Comparison of ENCODE assay signal across 7 cellular contexts in genomic region chr11:78086521-78087074, GRCh38. TPM values are rescaled to one million over a fixed set of nuclear protein-coding genes. Genes with fewer than 3 reads are reported as not detected.
"Had no signal": no experiment of that assay in that cellular context is flagged by ENCODE, and none has a peak within 500 bp of the region (broad histone marks: within the 10 kb centered on the region; RNA-seq: fewer than 3 reads in every experiment).

No MANE protein-coding gene starts in this region.

RNA-seq across cellular contexts. Expression of gene THRSP, which starts 22.9 kb away (rescaled TPM):
- total RNA-seq: activated CD8-positive, alpha-beta T cell treated with anti-CD3 and anti-CD28 coated beads for 36 hours; activated naive CD8-positive, alpha-beta T cell treated with anti-CD3 and anti-CD28 coated beads for 36 hours; activated T-cell treated with anti-CD3 and anti-CD28 coated beads, Interleukin-2, amount 50 U/mL, for 72 hours; activated T-helper 2 cell treated with anti-CD3 and anti-CD28 coated beads, Interferon-gamma antibody, Interleukin-2, Interleukin-4, amounts not matched to agents 10 μg/mL and 5 μg/mL and 100 μg/mL, durations not matched to agents 14 hours and 24 hours and 36 hours; bronchial epithelial cell; chondrocyte; T-helper 2 cell treated with Interferon-gamma antibody and Interleukin-4, amounts not matched to agents 100 ng/mL and 5 ng/mL, for 36 hours had no signal
